Comparison of ENCODE assay signal across 17 cellular contexts in genomic region chr10:109821672-109822071, GRCh38.
DNase-seq lines count a peak whose midpoint lies in the region; ATAC-seq and TF ChIP-seq lines count a peak whose summit lies in the region.
"Had no signal": no experiment of that assay in that cellular context is flagged by ENCODE, and none has a peak within 500 bp of the region (broad histone marks: within the 10 kb centered on the region; RNA-seq: fewer than 3 reads in every experiment).

No MANE protein-coding gene starts in this region.

- no peak overlapping the region for H3K4me3 ChIP-seq in GM23338
- H3K4me3 ChIP-seq: GM23248 had no signal

- H3K9me2 ChIP-seq in GM23338 (ENCODE audit: insufficient read depth), result 0 out of 2 replicates have a peak, but pooled peaks cover 5% of the 10 kb centered on the region

- peaks cover 8% of the 10 kb centered on the region; the same call in 2 of the 3 replicates for H3K9me3 Mint-ChIP-seq in GM23338
- H3K9me3 Mint-ChIP-seq: HFFc6 had no signal

- H3K27ac Mint-ChIP-seq in GM23338, result no peak overlapping the region
- H3K27ac Mint-ChIP-seq: CD4-positive, alpha-beta memory T cell; HFFc6 had no signal

- H3F3A ChIP-seq in GM23338 (replicated peaks; ENCODE audit: low read depth), result no peaks in the 10 kb centered on the region

- TF ChIP-seq EP300 in Ishikawa (IDR thresholded peaks at IDR 0.05; ENCODE audit: borderline replicate concordance), result no peak

- H4K20me1 ChIP-seq in GM23338 (replicated peaks; ENCODE audit: insufficient read depth), result no peaks in the 10 kb centered on the region

- ATAC-seq in GM23338, result no peak
- ATAC-seq in GM21367 (IDR thresholded peaks at IDR 0.05; ENCODE audit: unreplicated experiment), result no peak
- no peak for ATAC-seq in GM19324 (IDR thresholded peaks at IDR 0.05; ENCODE audit: low FRiP score, unreplicated experiment)

- no peak for TF ChIP-seq CTCF in GM23338 (conservative IDR thresholded peaks at IDR 0.05; ENCODE audit: low read depth in 2 of 2)

- no peak overlapping the region for H3K4me3 Mint-ChIP-seq in GM23338
- H3K4me3 Mint-ChIP-seq: CD4-positive, alpha-beta memory T cell; HFFc6 had no signal

- H3K36me3 ChIP-seq in GM23338 (ENCODE audit: insufficient read depth), result no peaks in the 10 kb centered on the region

- H2AFZ ChIP-seq in GM23338, result no peak overlapping the region
- H2AFZ ChIP-seq: GM23248 had no signal

- H3K27me3 ChIP-seq in GM23338 (ENCODE audit: insufficient read depth), result no peaks in the 10 kb centered on the region

- H3K27ac ChIP-seq in GM23338 (ENCODE audit: low read depth), result no peak overlapping the region
- H3K27ac ChIP-seq: C4-2B, GM23248 had no signal

- no peaks in the 10 kb centered on the region for H3K4me1 ChIP-seq in GM23338 (ENCODE audit: insufficient read depth)

- peaks cover 1% of the 10 kb centered on the region for H3K27me3 Mint-ChIP-seq in GM23338 (ENCODE audit: insufficient read depth, low read depth, poor library complexity)

- H3K79me2 ChIP-seq in GM23338 (replicated peaks; ENCODE audit: insufficient read depth), result no peaks in the 10 kb centered on the region

- peaks cover 2% of the 10 kb centered on the region; the same call in 1 of the 3 replicates for H3K4me1 Mint-ChIP-seq in GM23338
- H3K4me1 Mint-ChIP-seq: CD4-positive, alpha-beta memory T cell had no signal

- no peaks in the 10 kb centered on the region for H3K36me3 Mint-ChIP-seq in GM23338 (ENCODE audit: low read depth)

- H3K4me2 ChIP-seq in GM23338, result no peak overlapping the region

- TF ChIP-seq RAD21 in Ishikawa (IDR thresholded peaks at IDR 0.05; ENCODE audit: low read depth), result no peak

- DNase-seq in GM23338 (ENCODE audit: low spot score) (no peak), iPS-NIHi7 (ENCODE audit: extremely low spot score) (peak; percentile 9), retina (no peak)
- DNase-seq: ACHN; AML-193; CD4-positive, alpha-beta memory T cell; DMS79; GDM1; GM23248; HCEC 1CT; HFFc6; IMR-90; KBM-7 had no signal

TF ChIP-seq in GM23338, 12 proteins besides CTCF, POLR2A, EP300 and RAD21:
- TF ChIP-seq EZH2 (IDR thresholded peaks at IDR 0.05; ENCODE audit: low read depth, unreplicated experiment) (no peak), POLR2AphosphoS5 (IDR thresholded peaks at IDR 0.05; ENCODE audit: low read depth) (no peak), NANOG (IDR thresholded peaks at IDR 0.05; ENCODE audit: borderline replicate concordance) (no peak)
- TF ChIP-seq, protein P1, sequence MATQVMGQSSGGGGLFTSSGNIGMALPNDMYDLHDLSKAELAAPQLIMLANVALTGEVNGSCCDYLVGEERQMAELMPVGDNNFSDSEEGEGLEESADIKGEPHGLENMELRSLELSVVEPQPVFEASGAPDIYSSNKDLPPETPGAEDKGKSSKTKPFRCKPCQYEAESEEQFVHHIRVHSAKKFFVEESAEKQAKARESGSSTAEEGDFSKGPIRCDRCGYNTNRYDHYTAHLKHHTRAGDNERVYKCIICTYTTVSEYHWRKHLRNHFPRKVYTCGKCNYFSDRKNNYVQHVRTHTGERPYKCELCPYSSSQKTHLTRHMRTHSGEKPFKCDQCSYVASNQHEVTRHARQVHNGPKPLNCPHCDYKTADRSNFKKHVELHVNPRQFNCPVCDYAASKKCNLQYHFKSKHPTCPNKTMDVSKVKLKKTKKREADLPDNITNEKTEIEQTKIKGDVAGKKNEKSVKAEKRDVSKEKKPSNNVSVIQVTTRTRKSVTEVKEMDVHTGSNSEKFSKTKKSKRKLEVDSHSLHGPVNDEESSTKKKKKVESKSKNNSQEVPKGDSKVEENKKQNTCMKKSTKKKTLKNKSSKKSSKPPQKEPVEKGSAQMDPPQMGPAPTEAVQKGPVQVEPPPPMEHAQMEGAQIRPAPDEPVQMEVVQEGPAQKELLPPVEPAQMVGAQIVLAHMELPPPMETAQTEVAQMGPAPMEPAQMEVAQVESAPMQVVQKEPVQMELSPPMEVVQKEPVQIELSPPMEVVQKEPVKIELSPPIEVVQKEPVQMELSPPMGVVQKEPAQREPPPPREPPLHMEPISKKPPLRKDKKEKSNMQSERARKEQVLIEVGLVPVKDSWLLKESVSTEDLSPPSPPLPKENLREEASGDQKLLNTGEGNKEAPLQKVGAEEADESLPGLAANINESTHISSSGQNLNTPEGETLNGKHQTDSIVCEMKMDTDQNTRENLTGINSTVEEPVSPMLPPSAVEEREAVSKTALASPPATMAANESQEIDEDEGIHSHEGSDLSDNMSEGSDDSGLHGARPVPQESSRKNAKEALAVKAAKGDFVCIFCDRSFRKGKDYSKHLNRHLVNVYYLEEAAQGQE (IDR thresholded peaks at IDR 0.05; ENCODE audit: unreplicated experiment), result peak; percentile 28
- TF ChIP-seq, protein P2, sequence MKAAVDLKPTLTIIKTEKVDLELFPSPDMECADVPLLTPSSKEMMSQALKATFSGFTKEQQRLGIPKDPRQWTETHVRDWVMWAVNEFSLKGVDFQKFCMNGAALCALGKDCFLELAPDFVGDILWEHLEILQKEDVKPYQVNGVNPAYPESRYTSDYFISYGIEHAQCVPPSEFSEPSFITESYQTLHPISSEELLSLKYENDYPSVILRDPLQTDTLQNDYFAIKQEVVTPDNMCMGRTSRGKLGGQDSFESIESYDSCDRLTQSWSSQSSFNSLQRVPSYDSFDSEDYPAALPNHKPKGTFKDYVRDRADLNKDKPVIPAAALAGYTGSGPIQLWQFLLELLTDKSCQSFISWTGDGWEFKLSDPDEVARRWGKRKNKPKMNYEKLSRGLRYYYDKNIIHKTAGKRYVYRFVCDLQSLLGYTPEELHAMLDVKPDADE (IDR thresholded peaks at IDR 0.05), result no peak

TF ChIP-seq in Ishikawa, 13 proteins besides CTCF, POLR2A, EP300 and RAD21:
- TF ChIP-seq NFIC (IDR thresholded peaks at IDR 0.05), result no peak
- TF ChIP-seq, protein P1 (IDR thresholded peaks at IDR 0.05; ENCODE audit: low read depth), result peak; percentile 57; the same call in 1 of the 2 replicates
